ENCODE assay signal across 10 cellular contexts in the genomic region with DNA sequence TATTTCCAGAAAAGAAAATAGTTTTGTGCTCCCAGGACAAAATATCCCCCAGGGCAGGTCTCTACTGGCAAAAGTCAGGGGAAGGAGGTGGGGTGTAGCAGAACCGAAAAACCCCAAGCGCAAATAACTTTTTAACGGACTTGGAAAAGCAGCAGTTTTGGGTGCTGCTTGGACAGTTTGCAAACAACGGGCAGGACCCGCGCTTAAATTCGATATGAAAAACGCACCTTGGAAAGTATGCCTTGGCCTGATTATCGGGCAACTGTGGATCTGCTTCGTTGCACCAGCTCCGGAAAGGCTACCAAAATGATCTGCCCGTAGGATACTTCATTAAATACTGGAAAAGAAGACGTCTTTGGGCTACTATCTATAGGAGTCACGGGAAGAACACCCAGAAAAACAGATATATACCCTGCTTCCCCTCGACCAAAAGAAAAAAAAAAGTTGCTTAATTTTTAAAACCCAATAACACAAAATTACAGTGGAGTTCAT. TPM values are rescaled to one million over a fixed set of nuclear protein-coding genes. Genes with fewer than 3 reads are reported as not detected.
DNase-seq lines count a peak whose midpoint lies in the region; ATAC-seq, FAIRE-seq and TF ChIP-seq lines count a peak whose summit lies in the region.
"Had no signal": no experiment of that assay in that cellular context is flagged by ENCODE, and none has a peak within 500 bp of the region (broad histone marks: within the 10 kb centered on the region; RNA-seq: fewer than 3 reads in every experiment).

No MANE protein-coding gene starts in this region.

- no peak overlapping the region for H3K27ac ChIP-seq in right atrium auricular region
- no peak overlapping the region for H3K27ac ChIP-seq in endothelial cell of umbilical vein (ENCODE audit: insufficient read depth, low read depth, low read length)
- no peak overlapping the region for H3K27ac ChIP-seq in neural cell (ENCODE audit: low read length)
- H3K27ac ChIP-seq in transverse colon, result no peak overlapping the region

- H3K9me2 ChIP-seq in neural cell (ENCODE audit: insufficient read depth, low read length), result no peaks in the 10 kb centered on the region

- H3K9me3 ChIP-seq in right atrium auricular region (no peaks in the 10 kb centered on the region), endothelial cell of umbilical vein (replicated peaks; ENCODE audit: control insufficient read depth, insufficient read depth, low read length) (no peaks in the 10 kb centered on the region), neural cell (ENCODE audit: low read length) (no peaks in the 10 kb centered on the region), transverse colon (no peaks in the 10 kb centered on the region)

- in situ Hi-C loops in transverse colon (cut with MboI; ENCODE audit: low pct_ligation_motif_present in 1 of 4, low pct_unique_long_range_greater_than_20kb in 1 of 4, low sequenced_read_pairs in 3 of 4), result no loop called here

- POLR2A ChIA-PET in endothelial cell of umbilical vein (lab: Charles Lee), result no interaction called here

- DNase-seq in right atrium auricular region (ENCODE audit: low spot score), result no peak
- no peak for DNase-seq in left cardiac atrium
- no peak for DNase-seq in endothelial cell of umbilical vein (ENCODE audit: low read depth, low spot score)
- DNase-seq in DMS 273 treated with DMSO at 0.1 percent for 48 hours (lab: John Stamatoyannopoulos, UW), result no peak
- no peak for DNase-seq in NCI-H128 (lab: John Stamatoyannopoulos, UW; ENCODE audit: unreplicated experiment)
- DNase-seq in transverse colon, result no peak
- DNase-seq in cerebellum (ENCODE audit: low spot score), result no peak
- DNase-seq: activated CD8-positive, alpha-beta memory T cell treated with anti-CD3 and anti-CD28 coated beads, Interleukin-2, amount 50 U/mL, for 4 hours; NCI-H187 had no signal

- no peaks in the 10 kb centered on the region for H3K36me3 ChIP-seq in right atrium auricular region
- H3K36me3 ChIP-seq in endothelial cell of umbilical vein (ENCODE audit: control insufficient read depth in 2 of 2, extremely low read depth in 1 of 2, insufficient read depth in 2 of 2, low read length in 2 of 2), result no peaks in the 10 kb centered on the region
- H3K36me3 ChIP-seq in neural cell (ENCODE audit: insufficient read depth, low read length), result no peaks in the 10 kb centered on the region
- H3K36me3 ChIP-seq in transverse colon, result no peaks in the 10 kb centered on the region

- H3F3A ChIP-seq in neural cell (ENCODE audit: insufficient read depth, low read length, poor library complexity, severe bottlenecking), result no peaks in the 10 kb centered on the region

- TF ChIP-seq RAD21 in neural cell (conservative IDR thresholded peaks at IDR 0.05), result no peak

- H3K4me1 ChIP-seq in right atrium auricular region (peaks cover 0 to 33% of the 10 kb centered on the region in 2 donors), endothelial cell of umbilical vein (ENCODE audit: control insufficient read depth, extremely low read depth, insufficient read depth, low read length) (peaks cover 23% of the 10 kb centered on the region), transverse colon (peaks cover 10 to 31% (median 21%) of the 10 kb centered on the region in 4 donors)

- intact Hi-C loops in left cardiac atrium (cut with DNase I), result no loop called here
- intact Hi-C loops in endothelial cell of umbilical vein (cut with micrococcal nuclease), result loop anchor here (10.0 kb wide), 1 partner anchor 326 kb away; the partner anchor contains the start of gene TAF4B
- intact Hi-C loops in transverse colon (cut with DNase I; ENCODE audit: low total_unique reads), result loop anchor here (10.0 kb wide), 1 partner anchor 104 kb away; no protein-coding TSS in a partner anchor

- H3K9me1 ChIP-seq in endothelial cell of umbilical vein (replicated peaks; ENCODE audit: control insufficient read depth, extremely low read depth, insufficient read depth, low read length), result no peaks in the 10 kb centered on the region

- no peaks in the 10 kb centered on the region for H3K27me3 ChIP-seq in right atrium auricular region
- H3K27me3 ChIP-seq in endothelial cell of umbilical vein (ENCODE audit: control insufficient read depth in 2 of 2, insufficient read depth in 2 of 2, low read length in 2 of 2), result peaks cover 38 to 53% of the 10 kb centered on the region in 2 experiments
- H3K27me3 ChIP-seq in neural cell (ENCODE audit: insufficient read depth, low read depth, low read length), result peaks cover 48% of the 10 kb centered on the region
- peaks cover 72% of the 10 kb centered on the region for H3K27me3 ChIP-seq in transverse colon

- H3K4me3 ChIP-seq in right atrium auricular region (peak overlapping the region; percentile 70 to 75), endothelial cell of umbilical vein (replicated peaks in 1 of 3; ENCODE audit: insufficient read depth in 1 of 3, low read depth in 1 of 3, low read length in 3 of 3) (no peak overlapping the region), neural cell (ENCODE audit: low read length) (peak overlapping the region; percentile 92), transverse colon (no peak overlapping the region)

- H3K9ac ChIP-seq in endothelial cell of umbilical vein (replicated peaks; ENCODE audit: extremely low read depth, insufficient read depth, low read length), result no peak overlapping the region
- no peak overlapping the region for H3K9ac ChIP-seq in neural cell (ENCODE audit: low read length)

- dilution Hi-C loops in endothelial cell of umbilical vein (cut with MboI; ENCODE audit: extremely low pct_ligation_motif_present, low sequenced_read_pairs), result no loop called here

- no peak for FAIRE-seq in endothelial cell of umbilical vein (lab: Jason Lieb, UNC)

- H4K20me1 ChIP-seq in endothelial cell of umbilical vein (replicated peaks; ENCODE audit: control insufficient read depth, extremely low read depth, insufficient read depth, low read length), result no peaks in the 10 kb centered on the region
- H4K20me1 ChIP-seq in neural cell (ENCODE audit: insufficient read depth), result no peaks in the 10 kb centered on the region

- H3K4me2 ChIP-seq in endothelial cell of umbilical vein (ENCODE audit: insufficient read depth, low read length), result no peak overlapping the region
- no peak overlapping the region for H3K4me2 ChIP-seq in neural cell (ENCODE audit: low read length)

- H3K79me2 ChIP-seq in endothelial cell of umbilical vein (ENCODE audit: control insufficient read depth, insufficient read depth, low read length), result peaks cover 3% of the 10 kb centered on the region
- peaks cover 4% of the 10 kb centered on the region for H3K79me2 ChIP-seq in neural cell (replicated peaks; ENCODE audit: insufficient read depth, low read length)

- no peak for TF ChIP-seq CTCF in right atrium auricular region (IDR thresholded peaks at IDR 0.05)
- TF ChIP-seq CTCF in endothelial cell of umbilical vein (IDR thresholded peaks at IDR 0.05; ENCODE audit: extremely low read depth in 1 of 2, insufficient read depth in 1 of 2, low read depth in 1 of 2, low read length in 2 of 2), result no peak
- TF ChIP-seq CTCF in neural cell (IDR thresholded peaks at IDR 0.05; ENCODE audit: poor library complexity, severe bottlenecking), result no peak
- no peak for TF ChIP-seq CTCF in transverse colon (IDR thresholded peaks at IDR 0.05)

- TF ChIP-seq POLR2A in endothelial cell of umbilical vein (IDR thresholded peaks at IDR 0.05; ENCODE audit: low read depth, low read length), result no peak
- TF ChIP-seq POLR2A in transverse colon (IDR thresholded peaks at IDR 0.05), result no peak

- ATAC-seq in left cardiac atrium, result no peak

- TF ChIP-seq EP300 in neural cell (conservative IDR thresholded peaks at IDR 0.05; ENCODE audit: poor library complexity, severe bottlenecking) (no peak), transverse colon (IDR thresholded peaks at IDR 0.05; ENCODE audit: low read depth) (no peak)

- CTCF ChIA-PET in endothelial cell of umbilical vein (lab: Charles Lee), result interaction anchor here (1.9 to 4.1 kb wide), 2 partner anchors 69 to 168 kb away, joined by 5 to 89 read pairs; no protein-coding TSS in a partner anchor

- BruUV-seq in endothelial cell of umbilical vein (replicated peaks; lab: Mats Ljungman, UMichigan), result no TSS peak

- 22 to 30% methylated on average over 15 of the region's 15 CpGs for WGBS in transverse colon (ENCODE audit: low coverage in 1 of 2), 2 donors

- H2AFZ ChIP-seq in endothelial cell of umbilical vein (ENCODE audit: low read depth, low read length), result no peak overlapping the region
- H2AFZ ChIP-seq in neural cell (ENCODE audit: low read depth, low read length), result no peak overlapping the region

TF ChIP-seq in endothelial cell of umbilical vein, 7 proteins besides CTCF, POLR2A, EP300 and RAD21:
- no peak for TF ChIP-seq JUN (IDR thresholded peaks at IDR 0.05; ENCODE audit: borderline replicate concordance, insufficient read depth, insufficient read length, low read depth)
- peak; percentile 75 for TF ChIP-seq EZH2 (IDR thresholded peaks at IDR 0.05; ENCODE audit: borderline replicate concordance, low read depth, low read length, severe bottlenecking)

TF ChIP-seq in neural cell, 6 proteins besides CTCF, POLR2A, EP300 and RAD21:
- TF ChIP-seq POLR2AphosphoS5 (IDR thresholded peaks at IDR 0.05) (peak; percentile 53), EZH2 (IDR thresholded peaks at IDR 0.05; ENCODE audit: borderline replicate concordance, insufficient read depth, low read length, poor library complexity, severe bottlenecking) (no peak)
TF ChIP-seq in neural cell: peak in this region for 1.

RNA-seq across cellular contexts. Expression of gene KCTD1, which starts 2.9 kb away (rescaled TPM):
- 10 to 100 TPM; 35.1 to 44.4 TPM for total RNA-seq in right atrium auricular region
- total RNA-seq in left cardiac atrium, result 10 to 100 TPM; 35.6 to 42.2 TPM
- total RNA-seq in endothelial cell of umbilical vein, result 12.1 and 13.3 TPM in 2 replicates
- polyA plus RNA-seq in endothelial cell of umbilical vein, result 4.9 and 6.1 TPM in 2 replicates
- polyA plus RNA-seq in endothelial cell of umbilical vein (2011; cell fraction: cytosol; rRNA removed), result 8.4 and 10.8 TPM in 2 replicates
- 8.7 and 10.1 TPM in 2 replicates for polyA plus RNA-seq in endothelial cell of umbilical vein (2011; cell fraction: nucleus; rRNA removed)
- polyA plus RNA-seq in endothelial cell of umbilical vein (2012), result 8.9 and 12.2 TPM in 2 replicates
- polyA minus RNA-seq in endothelial cell of umbilical vein, result 7.9 and 12.4 TPM in 2 replicates
- polyA minus RNA-seq in endothelial cell of umbilical vein (2011; cell fraction: cytosol; rRNA and poly(A)+ RNA removed), result 12.8 TPM
- polyA minus RNA-seq in endothelial cell of umbilical vein (2011; cell fraction: nucleus; rRNA and poly(A)+ RNA removed), result 12.5 and 16.5 TPM in 2 replicates
- 32.0 and 44.5 TPM in 2 replicates for polyA plus RNA-seq in neural cell
- 52.6 and 54.3 TPM in 2 replicates for polyA minus RNA-seq in neural cell
- total RNA-seq in transverse colon, result 10 to 100 TPM in 3 of 4 donors, 1 to 10 TPM in 1; 9.0 to 42.3 (median 13.5) TPM
- 43.4 TPM for total RNA-seq in cerebellum

Comparison
In these comparisons a context has a peak if more than half of its experiments do, and no peak if none do; other contexts are left out.
1. H3K4me3 ChIP-seq: peak in right atrium auricular region (2 of 2) and neural cell (single experiment); none in endothelial cell of umbilical vein (0 of 3) and transverse colon (0 of 4).
2. intact Hi-C loops: an anchor here in endothelial cell of umbilical vein (10.0 kb wide) and transverse colon (10.0 kb wide); none called in left cardiac atrium.